Comparison of ENCODE assay signal across 13 cellular contexts in the genomic region with DNA sequence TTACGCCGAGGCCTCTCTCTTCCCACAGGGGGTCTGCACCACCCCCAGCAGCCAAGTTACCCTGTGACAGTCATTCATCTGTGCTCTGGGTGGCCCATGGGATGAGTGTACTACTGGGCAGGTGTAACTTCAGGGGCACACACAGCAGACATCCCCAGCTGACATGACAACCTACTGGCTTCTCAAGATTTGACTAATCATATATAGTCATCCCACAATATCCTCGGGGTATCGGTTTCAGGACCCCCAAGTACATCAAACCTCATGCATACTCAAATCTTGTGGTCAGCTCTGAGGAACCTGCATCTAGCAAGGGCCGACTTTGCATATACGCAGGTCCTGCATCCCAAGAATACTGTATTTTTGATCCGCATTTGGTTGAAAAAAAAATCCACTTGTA.
DNase-seq lines count a peak whose midpoint lies in the region; ATAC-seq and TF ChIP-seq lines count a peak whose summit lies in the region.
"Had no signal": no experiment of that assay in that cellular context is flagged by ENCODE, and none has a peak within 500 bp of the region (broad histone marks: within the 10 kb centered on the region; RNA-seq: fewer than 3 reads in every experiment).

No MANE protein-coding gene starts in this region.

- H3K79me2 ChIP-seq in Karpas-422 (ENCODE audit: low read length) = no peaks in the 10 kb centered on the region

- H3K27ac ChIP-seq in Karpas-422 (ENCODE audit: low read length) (no peak overlapping the region), gastrocnemius medialis (no peak overlapping the region)

- intact Hi-C loops in head of caudate nucleus (cut with DNase I) = no loop called here
- intact Hi-C loops in gastrocnemius medialis (cut with DNase I; ENCODE audit: low total_unique reads) = no loop called here

- TF ChIP-seq POLR2A in gastrocnemius medialis (IDR thresholded peaks at IDR 0.05) = no peak

- H3K27me3 ChIP-seq in Karpas-422 (ENCODE audit: low read length) (0 out of 2 replicates have a peak, but pooled peaks cover 4% of the 10 kb centered on the region), gastrocnemius medialis (no peaks in the 10 kb centered on the region)

- H4K20me1 ChIP-seq in Karpas-422 (ENCODE audit: insufficient read depth, low read depth, low read length) = no peaks in the 10 kb centered on the region

- H3K9me2 ChIP-seq in Karpas-422 (replicated peaks; ENCODE audit: insufficient read depth, low read length) = no peaks in the 10 kb centered on the region

- H3K9me3 ChIP-seq in Karpas-422 (ENCODE audit: low read length) (no peaks in the 10 kb centered on the region), gastrocnemius medialis (no peaks in the 10 kb centered on the region)

- H3K4me2 ChIP-seq in Karpas-422 (ENCODE audit: low read depth, low read length, poor library complexity, severe bottlenecking) = peak overlapping the region; percentile 59

- no peaks in the 10 kb centered on the region for H3K36me3 ChIP-seq in Karpas-422 (ENCODE audit: insufficient read depth, low read length)
- H3K36me3 ChIP-seq in gastrocnemius medialis = no peaks in the 10 kb centered on the region

- H3K4me3 ChIP-seq in Karpas-422 (ENCODE audit: low read length) (peak overlapping the region; percentile 40; the same call in 1 of the 2 replicates), gastrocnemius medialis (no peak overlapping the region)

- ATAC-seq in GM18520 (IDR thresholded peaks at IDR 0.05; ENCODE audit: unreplicated experiment) (peak; percentile 48), GM21515 (IDR thresholded peaks at IDR 0.05; ENCODE audit: unreplicated experiment) (peak; percentile 93), HG02981 (IDR thresholded peaks at IDR 0.05; ENCODE audit: unreplicated experiment) (peak; percentile 76), gastrocnemius medialis (no peak)

- DNase-seq in Karpas-422 (peak; percentile 53), NCI-H1048 (lab: John Stamatoyannopoulos, UW) (no peak), head of caudate nucleus (no peak), gastrocnemius medialis (no peak)
- DNase-seq in activated CD4-positive, alpha-beta T cell treated with anti-CD3 and anti-CD28 coated beads for 48 hours = no peak
- DNase-seq: activated naive CD4-positive, alpha-beta T cell treated with Interleukin-2 at 50 U/mL for 16 hours; DMS79; NCI-H1436; NCI-H510A treated with DMSO at 0.1 percent for 48 hours; stimulated activated CD4-positive, alpha-beta T cell treated with anti-CD3 and anti-CD28 coated beads, Interleukin-1b, Interleukin-23, amount 100 ng/mL, for 48 hours had no signal

- peaks cover 16% of the 10 kb centered on the region for H3K4me1 ChIP-seq in Karpas-422 (ENCODE audit: low read length)
- no peaks in the 10 kb centered on the region for H3K4me1 ChIP-seq in gastrocnemius medialis

- no peak for TF ChIP-seq CTCF in gastrocnemius medialis (IDR thresholded peaks at IDR 0.05 in 4 of 5, conservative IDR thresholded peaks at IDR 0.05 in 1 of 5)

- no peak overlapping the region for H2AFZ ChIP-seq in Karpas-422 (ENCODE audit: low read length)

- in situ Hi-C loops in gastrocnemius medialis (cut with MboI; ENCODE audit: low sequenced_read_pairs in 4 of 4) = no loop called here

- no peak overlapping the region for H3K9ac ChIP-seq in Karpas-422 (ENCODE audit: low read length)

Comparison
In these comparisons a context has a peak if more than half of its experiments do, and no peak if none do; other contexts are left out.
1. ATAC-seq: peak in GM18520 (single experiment), GM21515 (single experiment) and HG02981 (single experiment); none in gastrocnemius medialis (0 of 2).